In the genomic region with DNA sequence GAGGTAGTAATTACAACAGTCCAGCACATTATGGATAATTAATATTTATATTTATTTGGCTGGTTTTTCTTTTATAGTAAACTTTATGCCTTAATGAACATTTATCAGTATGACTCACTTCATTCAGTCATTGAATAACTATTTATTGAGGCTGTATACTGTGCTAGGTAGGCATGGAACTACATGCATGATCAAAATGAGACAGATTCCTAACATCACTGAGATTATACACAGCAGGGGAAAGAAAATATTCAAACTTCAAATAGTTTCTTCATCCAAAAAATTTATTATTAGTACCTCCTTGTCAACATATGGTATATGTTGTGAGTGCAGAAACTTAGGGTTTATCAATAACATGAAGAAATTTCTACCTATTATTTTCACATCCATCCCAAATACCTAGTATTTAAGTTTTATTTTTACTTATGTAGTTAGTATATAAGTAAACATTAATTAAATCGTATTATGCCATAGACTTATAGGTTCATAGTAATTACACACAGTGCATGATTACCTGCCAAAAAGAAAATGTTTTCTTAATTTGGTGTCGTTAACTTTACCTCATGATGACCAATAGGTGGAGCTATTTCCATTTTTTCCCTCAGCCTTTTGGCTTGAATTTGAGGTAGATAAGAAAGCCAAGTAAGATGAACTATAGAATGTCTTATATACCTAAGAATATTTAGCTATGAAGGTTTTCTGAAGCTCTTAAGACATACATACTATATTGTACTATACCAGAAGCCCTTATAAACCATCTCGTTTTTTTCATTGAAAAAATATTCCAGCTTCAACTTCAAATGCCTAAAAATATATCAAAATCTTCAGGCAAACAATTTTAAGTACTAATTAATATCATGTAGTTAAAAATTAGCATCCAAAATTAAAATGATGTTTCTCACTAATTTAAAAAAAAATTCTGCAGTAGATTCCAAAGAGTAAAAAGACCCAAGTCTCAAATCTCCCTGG, we compare ENCODE assay signal across 8 cellular contexts. TPM values are rescaled to one million over a fixed set of nuclear protein-coding genes. Genes with fewer than 3 reads are reported as not detected.
DNase-seq lines count a peak whose midpoint lies in the region; ATAC-seq, FAIRE-seq and TF ChIP-seq lines count a peak whose summit lies in the region.

No MANE protein-coding gene starts in this region.

- H3K4me1 ChIP-seq in A673 (ENCODE audit: insufficient read depth, low read length, poor library complexity, severe bottlenecking) (peaks cover 4% of the 10 kb centered on the region), ascending aorta (peaks cover 0 to 11% of the 10 kb centered on the region in 2 donors), suprapubic skin (peaks cover 8% of the 10 kb centered on the region)

- no peak overlapping the region for H3K4me3 ChIP-seq in A673 (ENCODE audit: low read depth, low read length, poor library complexity, severe bottlenecking)
- no peak overlapping the region for H3K4me3 ChIP-seq in ascending aorta
- no peak overlapping the region for H3K4me3 ChIP-seq in suprapubic skin

- H3K36me3 ChIP-seq in A673 (ENCODE audit: insufficient read depth, low read length, poor library complexity, severe bottlenecking) (no peaks in the 10 kb centered on the region), ascending aorta (no peaks in the 10 kb centered on the region), suprapubic skin (no peaks in the 10 kb centered on the region)

- TF ChIP-seq POLR2A in GM12891 (IDR thresholded peaks at IDR 0.05; ENCODE audit: low read depth, low read length) (no peak), suprapubic skin (IDR thresholded peaks at IDR 0.05) (no peak)

- POLR2A ChIA-PET in A673 (lab: Charles Lee; ENCODE audit: low non-redundant PET): no interaction called here

- H3K27ac ChIP-seq in A673 (ENCODE audit: low read depth, low read length, poor library complexity, severe bottlenecking): no peak overlapping the region
- no peak overlapping the region for H3K27ac ChIP-seq in ascending aorta
- H3K27ac ChIP-seq in suprapubic skin: no peak overlapping the region

- no TSS peak for BruUV-seq in A673 (replicated peaks; lab: Mats Ljungman, UMichigan)

- WGBS in suprapubic skin: 10% methylated on average over 3 of the region's 3 CpGs

- CTCF ChIA-PET in A673 (lab: Charles Lee): interaction anchor here (0.6 to 0.9 kb wide), 3 partner anchors 17 to 227 kb away, joined by 3 to 5 read pairs (median 4); no protein-coding TSS in a partner anchor

- DNase-seq in A673 (ENCODE audit: low spot score): peak; percentile 77
- DNase-seq in GM12891 (ENCODE audit: insufficient read length, low spot score): no peak
- DNase-seq in NCI-H2171 treated with DMSO at 0.1 percent for 48 hours (lab: John Stamatoyannopoulos, UW): peak; percentile 68
- DNase-seq in ascending aorta (ENCODE audit: low spot score in 2 of 2): no peak
- DNase-seq in iPS-NIHi7 (ENCODE audit: extremely low spot score): peak; percentile 18
- DNase-seq in suprapubic skin (ENCODE audit: low spot score in 2 of 2): no peak
- no peak for DNase-seq in GM19240 (ENCODE audit: insufficient read length, low spot score)

- H3K9me3 ChIP-seq in A673 (ENCODE audit: low read depth, low read length, poor library complexity, severe bottlenecking) (no peaks in the 10 kb centered on the region), ascending aorta (no peaks in the 10 kb centered on the region), suprapubic skin (no peaks in the 10 kb centered on the region)

- TF ChIP-seq CTCF in A673 (conservative IDR thresholded peaks at IDR 0.05; ENCODE audit: low read depth, low read length): peak; percentile 78
- TF ChIP-seq CTCF in ascending aorta (IDR thresholded peaks at IDR 0.05): peak; percentile 54 to 77 (median 61)
- TF ChIP-seq CTCF in suprapubic skin (IDR thresholded peaks at IDR 0.05): peak; percentile 42 to 47

- H3K27me3 ChIP-seq in A673 (replicated peaks; ENCODE audit: insufficient read depth, low read depth, low read length, poor library complexity): no peaks in the 10 kb centered on the region
- H3K27me3 ChIP-seq in ascending aorta: no peaks in the 10 kb centered on the region
- H3K27me3 ChIP-seq in suprapubic skin: no peaks in the 10 kb centered on the region

- peak; percentile 59 for ATAC-seq in HG03039 (IDR thresholded peaks at IDR 0.05; ENCODE audit: unreplicated experiment)

- intact Hi-C loops in A673 (cut with micrococcal nuclease; ENCODE audit: unreplicated experiment) (loop anchor here (1.0 kb wide), 1 partner anchor 229 kb away; no protein-coding TSS in a partner anchor), ascending aorta (cut with DNase I) (loop anchor here (5.0 kb wide), 1 partner anchor 205 kb away; no protein-coding TSS in a partner anchor)

- TF ChIP-seq EP300 in suprapubic skin (IDR thresholded peaks at IDR 0.05): no peak

- peak; percentile 58 for FAIRE-seq in GM12891 (lab: Jason Lieb, UNC)

TF ChIP-seq in GM12891, 5 proteins besides CTCF, POLR2A, EP300 and RAD21:
- TF ChIP-seq POU2F2 (IDR thresholded peaks at IDR 0.05; ENCODE audit: low read depth, low read length) (no peak), PAX5 (IDR thresholded peaks at IDR 0.05; ENCODE audit: insufficient read depth, low read length, severe bottlenecking) (no peak), SPI1 (IDR thresholded peaks at IDR 0.05; ENCODE audit: low read depth, low read length) (no peak), TAF1 (IDR thresholded peaks at IDR 0.05; ENCODE audit: low read depth, low read length) (no peak), POLR2AphosphoS5 (IDR thresholded peaks at IDR 0.05; ENCODE audit: low read depth, low read length) (no peak)
TF ChIP-seq in GM12891: peak in this region for 0.

RNA-seq across cellular contexts. Expression of gene TMEM30A, which starts 12.5 kb away (rescaled TPM):
- total RNA-seq in A673 (2021): 54.2 and 63.9 TPM in 2 replicates
- 35.4 TPM for polyA plus RNA-seq in GM12891 (2012; ENCODE audit: low read depth, missing spikeins)
- total RNA-seq in ascending aorta: 54.8 TPM
- 10 to 100 TPM; 30.5 to 50.0 (median 38.2) TPM for total RNA-seq in suprapubic skin

RNA-seq across cellular contexts. Expression of gene COX7A2, which starts 53.5 kb away (rescaled TPM):
- total RNA-seq in A673 (2021): 442 and 451 TPM in 2 replicates
- 391 TPM for polyA plus RNA-seq in GM12891 (2012; ENCODE audit: low read depth, missing spikeins)
- 360 TPM for total RNA-seq in ascending aorta
- 100 to 1,000 TPM; 110 to 303 (median 209) TPM for total RNA-seq in suprapubic skin

Comparison
In these comparisons a context has a peak if more than half of its experiments do, and no peak if none do; other contexts are left out.
1. DNase-seq: peak in A673 (single experiment), NCI-H2171 treated with DMSO at 0.1 percent for 48 hours (single experiment) and iPS-NIHi7 (single experiment); none in GM12891 (single experiment), ascending aorta (0 of 2), suprapubic skin (0 of 2) and GM19240 (single experiment).
2. Peak in every context shown above with its lines, with median percentiles within 50 percentile points of each other: CTCF ChIP-seq.